Comparison of ENCODE assay signal across 1 cellular context in the genomic region with DNA sequence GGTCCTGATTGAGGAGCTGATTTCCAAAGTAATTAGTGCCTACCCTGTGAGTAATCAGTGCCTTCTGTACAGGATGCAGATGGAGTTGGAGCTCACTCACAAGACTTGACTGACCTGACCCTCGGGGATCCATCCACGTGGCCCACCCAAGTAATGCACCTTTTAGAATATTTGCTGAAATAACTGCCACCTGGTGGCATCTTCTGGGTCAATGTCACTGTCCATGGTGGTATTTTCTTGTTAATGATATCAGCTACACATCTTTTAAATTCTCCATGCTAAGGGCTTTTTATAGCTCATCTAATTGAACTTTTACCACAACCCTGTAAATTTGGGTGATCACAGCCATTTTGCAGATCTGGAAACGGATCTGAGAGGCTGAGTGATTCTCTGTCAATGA.
TF ChIP-seq lines count a peak whose summit lies in the region.

No MANE protein-coding gene starts in this region.

TF ChIP-seq in GM12878, 131 proteins besides CTCF, POLR2A, EP300 and RAD21:
- TF ChIP-seq, protein P1, sequence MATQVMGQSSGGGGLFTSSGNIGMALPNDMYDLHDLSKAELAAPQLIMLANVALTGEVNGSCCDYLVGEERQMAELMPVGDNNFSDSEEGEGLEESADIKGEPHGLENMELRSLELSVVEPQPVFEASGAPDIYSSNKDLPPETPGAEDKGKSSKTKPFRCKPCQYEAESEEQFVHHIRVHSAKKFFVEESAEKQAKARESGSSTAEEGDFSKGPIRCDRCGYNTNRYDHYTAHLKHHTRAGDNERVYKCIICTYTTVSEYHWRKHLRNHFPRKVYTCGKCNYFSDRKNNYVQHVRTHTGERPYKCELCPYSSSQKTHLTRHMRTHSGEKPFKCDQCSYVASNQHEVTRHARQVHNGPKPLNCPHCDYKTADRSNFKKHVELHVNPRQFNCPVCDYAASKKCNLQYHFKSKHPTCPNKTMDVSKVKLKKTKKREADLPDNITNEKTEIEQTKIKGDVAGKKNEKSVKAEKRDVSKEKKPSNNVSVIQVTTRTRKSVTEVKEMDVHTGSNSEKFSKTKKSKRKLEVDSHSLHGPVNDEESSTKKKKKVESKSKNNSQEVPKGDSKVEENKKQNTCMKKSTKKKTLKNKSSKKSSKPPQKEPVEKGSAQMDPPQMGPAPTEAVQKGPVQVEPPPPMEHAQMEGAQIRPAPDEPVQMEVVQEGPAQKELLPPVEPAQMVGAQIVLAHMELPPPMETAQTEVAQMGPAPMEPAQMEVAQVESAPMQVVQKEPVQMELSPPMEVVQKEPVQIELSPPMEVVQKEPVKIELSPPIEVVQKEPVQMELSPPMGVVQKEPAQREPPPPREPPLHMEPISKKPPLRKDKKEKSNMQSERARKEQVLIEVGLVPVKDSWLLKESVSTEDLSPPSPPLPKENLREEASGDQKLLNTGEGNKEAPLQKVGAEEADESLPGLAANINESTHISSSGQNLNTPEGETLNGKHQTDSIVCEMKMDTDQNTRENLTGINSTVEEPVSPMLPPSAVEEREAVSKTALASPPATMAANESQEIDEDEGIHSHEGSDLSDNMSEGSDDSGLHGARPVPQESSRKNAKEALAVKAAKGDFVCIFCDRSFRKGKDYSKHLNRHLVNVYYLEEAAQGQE (IDR thresholded peaks at IDR 0.05; ENCODE audit: low read depth, low read length), result peak; percentile 75
- TF ChIP-seq BMI1 (IDR thresholded peaks at IDR 0.05; ENCODE audit: borderline replicate concordance), result no peak
